In the genomic region with DNA sequence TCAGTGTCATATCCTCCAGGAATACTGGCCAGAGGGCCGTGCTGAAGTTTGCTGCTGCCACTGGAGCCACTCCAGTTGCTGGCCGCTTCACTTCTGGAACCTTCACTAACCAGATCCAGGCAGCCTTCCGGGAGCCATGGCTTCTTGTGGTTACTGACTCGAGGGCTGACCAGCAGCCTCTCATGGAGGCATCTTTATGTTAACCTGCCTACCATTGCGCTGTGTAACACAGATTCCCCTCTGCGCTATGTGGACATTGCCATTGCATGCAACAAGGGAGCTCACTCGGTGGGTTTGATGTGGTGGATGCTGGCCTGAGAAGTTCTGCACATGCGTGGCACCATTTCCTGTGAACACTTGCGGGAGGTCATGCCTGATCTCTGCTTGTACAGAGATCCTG, we compare ENCODE assay signal across 24 cellular contexts. TPM values are rescaled to one million over a fixed set of nuclear protein-coding genes. Genes with fewer than 3 reads are reported as not detected.
DNase-seq lines count a peak whose midpoint lies in the region; ATAC-seq and TF ChIP-seq lines count a peak whose summit lies in the region.
"Had no signal": no experiment of that assay in that cellular context is flagged by ENCODE, and none has a peak within 500 bp of the region (broad histone marks: within the 10 kb centered on the region; RNA-seq: fewer than 3 reads in every experiment).

No MANE protein-coding gene starts in this region.

- H3K27me3 ChIP-seq in heart right ventricle (no peaks in the 10 kb centered on the region), parathyroid adenoma (ENCODE audit: control insufficient read depth, insufficient read depth, low read length) (no peaks in the 10 kb centered on the region)
- H3K27me3 ChIP-seq: BE2C, BLaER1 had no signal

- CTCF ChIA-PET in activated CD8-positive, alpha-beta T cell treated with anti-CD3 and anti-CD28 coated beads for 36 hours (lab: Charles Lee): no interaction called here
- CTCF ChIA-PET in activated CD8-positive, alpha-beta T cell treated with anti-CD3 and anti-CD28 coated beads, Interleukin-2, amount 10 ng/mL, durations not matched to agents 7 days and 5 days (lab: Charles Lee): no interaction called here

- POLR2A ChIA-PET in activated CD8-positive, alpha-beta T cell treated with anti-CD3 and anti-CD28 coated beads for 36 hours (lab: Charles Lee): interaction anchor here (1.5 kb wide), 1 partner anchor 24 kb away, joined by 3 read pairs; no protein-coding TSS in a partner anchor
- POLR2A ChIA-PET in activated CD8-positive, alpha-beta T cell treated with anti-CD3 and anti-CD28 coated beads, Interleukin-2, amount 10 ng/mL, durations not matched to agents 7 days and 5 days (lab: Charles Lee): no interaction called here

- intact Hi-C loops in activated CD8-positive, alpha-beta T cell treated with anti-CD3 and anti-CD28 coated beads for 36 hours (cut with micrococcal nuclease): no loop called here
- intact Hi-C loops in Right ventricle myocardium inferior (cut with DNase I): no loop called here
- intact Hi-C loops in heart right ventricle (cut with DNase I): no loop called here

- peak; percentile 4 for DNase-seq in activated CD8-positive, alpha-beta T cell treated with anti-CD3 and anti-CD28 coated beads for 36 hours
- DNase-seq in activated CD8-positive, alpha-beta T cell treated with anti-CD3 and anti-CD28 coated beads, Interleukin-2, amount 10 ng/mL, durations not matched to agents 7 days and 5 days: no peak
- peak; percentile 60 for DNase-seq in Right ventricle myocardium inferior (ENCODE audit: missing footprints)
- DNase-seq in heart right ventricle: no peak
- no peak for DNase-seq in DMS 273 treated with DMSO at 0.1 percent for 48 hours (lab: John Stamatoyannopoulos, UW)
- no peak for DNase-seq in AG08396 (ENCODE audit: low spot score)
- DNase-seq: BE2C; C1 segment of cervical spinal cord; Caco-2; Calu3; CD8-positive, alpha-beta T cell; DMS153; DMS53; DMS79; DND-41; EL; GDM1 had no signal

- H3K9ac ChIP-seq in parathyroid adenoma: no peak overlapping the region
- H3K9ac ChIP-seq: BLaER1 had no signal

- no peaks in the 10 kb centered on the region for H3K27me3 Mint-ChIP-seq in activated CD8-positive, alpha-beta T cell treated with anti-CD3 and anti-CD28 coated beads for 36 hours
- no peaks in the 10 kb centered on the region for H3K27me3 Mint-ChIP-seq in activated CD8-positive, alpha-beta T cell treated with anti-CD3 and anti-CD28 coated beads, Interleukin-2, amount 10 ng/mL, durations not matched to agents 7 days and 5 days (ENCODE audit: low read depth)
- H3K27me3 Mint-ChIP-seq: CD4-positive, CD25-positive, alpha-beta regulatory T cell had no signal

- no peak overlapping the region for H3K4me3 ChIP-seq in heart right ventricle
- no peak overlapping the region for H3K4me3 ChIP-seq in parathyroid adenoma (ENCODE audit: low read depth, low read length)
- H3K4me3 ChIP-seq: A549, BLaER1, GM12878 had no signal

- peaks cover 60% of the 10 kb centered on the region for H3K36me3 Mint-ChIP-seq in activated CD8-positive, alpha-beta T cell treated with anti-CD3 and anti-CD28 coated beads for 36 hours (ENCODE audit: low read depth)
- peaks cover 56% of the 10 kb centered on the region for H3K36me3 Mint-ChIP-seq in activated CD8-positive, alpha-beta T cell treated with anti-CD3 and anti-CD28 coated beads, Interleukin-2, amount 10 ng/mL, durations not matched to agents 7 days and 5 days (ENCODE audit: low read depth)

- H3K79me2 ChIP-seq in parathyroid adenoma: peaks cover 10% of the 10 kb centered on the region

- no peak overlapping the region for H3K4me3 Mint-ChIP-seq in activated CD8-positive, alpha-beta T cell treated with anti-CD3 and anti-CD28 coated beads for 36 hours
- no peak overlapping the region for H3K4me3 Mint-ChIP-seq in activated CD8-positive, alpha-beta T cell treated with anti-CD3 and anti-CD28 coated beads, Interleukin-2, amount 10 ng/mL, durations not matched to agents 7 days and 5 days
- H3K4me3 Mint-ChIP-seq: CD14-positive monocyte; CD8-positive, alpha-beta T cell had no signal

- ATAC-seq in activated CD8-positive, alpha-beta T cell treated with anti-CD3 and anti-CD28 coated beads for 36 hours: no peak
- no peak for ATAC-seq in activated CD8-positive, alpha-beta T cell treated with anti-CD3 and anti-CD28 coated beads, Interleukin-2, amount 10 ng/mL, durations not matched to agents 7 days and 5 days
- no peak for ATAC-seq in Right ventricle myocardium inferior
- no peak for ATAC-seq in heart right ventricle
- ATAC-seq: A549; CD8-positive, alpha-beta T cell; GM12878 had no signal

- no peak overlapping the region for H2AFZ ChIP-seq in parathyroid adenoma

- peaks cover 0 to 99% (median 45%) of the 10 kb centered on the region in 9 donors for H3K36me3 ChIP-seq in heart right ventricle
- no peaks in the 10 kb centered on the region for H3K36me3 ChIP-seq in parathyroid adenoma (ENCODE audit: control insufficient read depth, insufficient read depth, low read length)

- H3K4me1 ChIP-seq in heart right ventricle (no peaks in the 10 kb centered on the region), parathyroid adenoma (peaks cover 6% of the 10 kb centered on the region)
- H3K4me1 ChIP-seq: A549, BE2C, BLaER1, Caco-2 had no signal

- H3K27ac Mint-ChIP-seq in activated CD8-positive, alpha-beta T cell treated with anti-CD3 and anti-CD28 coated beads for 36 hours: no peak overlapping the region
- H3K27ac Mint-ChIP-seq in activated CD8-positive, alpha-beta T cell treated with anti-CD3 and anti-CD28 coated beads, Interleukin-2, amount 10 ng/mL, durations not matched to agents 7 days and 5 days: no peak overlapping the region
- H3K27ac Mint-ChIP-seq: CD8-positive, alpha-beta T cell had no signal

- H3K4me1 Mint-ChIP-seq in activated CD8-positive, alpha-beta T cell treated with anti-CD3 and anti-CD28 coated beads for 36 hours (ENCODE audit: low read depth): peaks cover 12% of the 10 kb centered on the region
- H3K4me1 Mint-ChIP-seq in activated CD8-positive, alpha-beta T cell treated with anti-CD3 and anti-CD28 coated beads, Interleukin-2, amount 10 ng/mL, durations not matched to agents 7 days and 5 days (ENCODE audit: low read depth): peaks cover 5% of the 10 kb centered on the region
- H3K4me1 Mint-ChIP-seq: CD14-positive monocyte had no signal

- no peak for TF ChIP-seq CTCF in activated CD8-positive, alpha-beta T cell treated with anti-CD3 and anti-CD28 coated beads for 36 hours (IDR thresholded peaks at IDR 0.05)
- TF ChIP-seq CTCF in heart right ventricle (IDR thresholded peaks at IDR 0.05) (no peak), parathyroid adenoma (IDR thresholded peaks at IDR 0.05) (no peak)

- no peak overlapping the region for H3K4me2 ChIP-seq in parathyroid adenoma (ENCODE audit: low read length)
- H3K4me2 ChIP-seq: A549, BLaER1 had no signal

- 92% methylated on average over 9 of the region's 9 CpGs for WGBS in heart right ventricle, 2 donors

- H3K27ac ChIP-seq in heart right ventricle: no peak overlapping the region
- H3K27ac ChIP-seq in parathyroid adenoma: peak overlapping the region; percentile 12
- H3K27ac ChIP-seq: 22Rv1, A549, BLaER1 had no signal

- H3K9me3 ChIP-seq in heart right ventricle (no peaks in the 10 kb centered on the region), parathyroid adenoma (ENCODE audit: control insufficient read depth, low read length) (no peaks in the 10 kb centered on the region)
- H3K9me3 ChIP-seq: A549, BE2C, BLaER1, Caco-2 had no signal

- H3K9me3 Mint-ChIP-seq in activated CD8-positive, alpha-beta T cell treated with anti-CD3 and anti-CD28 coated beads for 36 hours: no peaks in the 10 kb centered on the region
- no peaks in the 10 kb centered on the region for H3K9me3 Mint-ChIP-seq in activated CD8-positive, alpha-beta T cell treated with anti-CD3 and anti-CD28 coated beads, Interleukin-2, amount 10 ng/mL, durations not matched to agents 7 days and 5 days (ENCODE audit: insufficient read depth)
- H3K9me3 Mint-ChIP-seq: CD14-positive monocyte; CD4-positive, CD25-positive, alpha-beta regulatory T cell; CD8-positive, alpha-beta T cell had no signal

RNA-seq across cellular contexts. Expression of a gene that starts 24.8 kb away (rescaled TPM):
- 10 to 100 TPM; 72.4 to 72.7 TPM for total RNA-seq in activated CD8-positive, alpha-beta T cell treated with anti-CD3 and anti-CD28 coated beads for 36 hours
- 10 to 100 TPM; 41.7 to 44.7 TPM for total RNA-seq in activated CD8-positive, alpha-beta T cell treated with anti-CD3 and anti-CD28 coated beads, Interleukin-2, amount 10 ng/mL, durations not matched to agents 7 days and 5 days
- total RNA-seq in Right ventricle myocardium inferior (49.0 TPM), heart right ventricle (100 to 1,000 TPM in 1 of 10 donors, 10 to 100 TPM in 9; 39.4 to 100 (median 71.6) TPM)
- 10 to 100 TPM in 1 of 2 donors, 1 to 10 TPM in 1; 5.2 to 13.0 TPM for polyA plus RNA-seq in heart right ventricle

Comparison
In these comparisons a context has a peak if more than half of its experiments do, and no peak if none do; other contexts are left out.
1. DNase-seq: peak in activated CD8-positive, alpha-beta T cell treated with anti-CD3 and anti-CD28 coated beads for 36 hours (single experiment) and Right ventricle myocardium inferior (single experiment); none in activated CD8-positive, alpha-beta T cell treated with anti-CD3 and anti-CD28 coated beads, Interleukin-2, amount 10 ng/mL, durations not matched to agents 7 days and 5 days (single experiment), heart right ventricle (0 of 2), DMS 273 treated with DMSO at 0.1 percent for 48 hours (single experiment) and AG08396 (single experiment).